In the genomic region with DNA sequence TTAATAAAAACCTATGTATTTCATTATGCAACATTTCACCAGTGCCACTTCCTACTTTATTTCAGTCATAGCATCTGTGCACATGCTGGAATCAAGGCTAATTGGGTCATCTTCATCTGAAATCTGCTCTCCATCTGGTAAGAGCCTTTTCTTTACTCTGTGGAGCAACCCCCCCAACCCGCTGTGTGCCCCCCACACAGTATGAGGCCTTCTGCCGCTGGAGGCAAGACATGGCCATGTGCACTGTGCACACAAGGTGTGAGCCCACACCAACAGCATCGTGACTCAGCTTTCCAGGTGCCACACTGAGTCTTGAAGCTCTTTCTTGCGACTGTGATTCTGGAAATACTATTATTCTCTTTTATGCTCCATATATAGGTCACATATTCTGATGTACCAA, we compare ENCODE assay signal across 24 cellular contexts.
"Had no signal": no experiment of that assay in that cellular context is flagged by ENCODE, and none has a peak within 500 bp of the region (broad histone marks: within the 10 kb centered on the region; RNA-seq: fewer than 3 reads in every experiment).

No MANE protein-coding gene starts in this region.

- FAIRE-seq: keratinocyte had no signal

- H3K27me3 ChIP-seq: gastrocnemius medialis, sigmoid colon, stomach, thyroid gland, vagina had no signal

- H3K36me3 ChIP-seq: gastrocnemius medialis, lower lobe of right lung, prostate gland, sigmoid colon, stomach, thyroid gland, vagina had no signal

- H3K9me3 ChIP-seq: gastrocnemius medialis, lower lobe of right lung, prostate gland, sigmoid colon, stomach, thyroid gland, vagina had no signal

- H3K4me3 ChIP-seq: gastrocnemius medialis, lower lobe of right lung, prostate gland, sigmoid colon, stomach, thyroid gland, vagina had no signal

- H3K4me1 ChIP-seq: gastrocnemius medialis, lower lobe of right lung, prostate gland, sigmoid colon, stomach, thyroid gland, vagina had no signal

- DNase-seq: effector CD8-positive, alpha-beta T cell; endodermal cell; foreskin fibroblast; gastrocnemius medialis; head of caudate nucleus; left ventricle myocardium superior; lower lobe of right lung; naive thymus-derived CD8-positive, alpha-beta T cell; nephron progenitor cell; nucleus accumbens; right cardiac atrium; sigmoid colon; stimulated activated CD4-positive, alpha-beta T cell treated with anti-CD3 and anti-CD28 coated beads, Interleukin-2, amount 100 ng/mL, for 24 hours; stimulated activated CD4-positive, alpha-beta T cell treated with anti-CD3 and anti-CD28 coated beads, Interleukin-4, amount 100 ng/mL, for 24 hours; stimulated activated naive CD4-positive, alpha-beta T cell treated with Interleukin-2 at 50 U/mL for 16 hours; stomach; thyroid gland; trophoblast cell had no signal

- ATAC-seq: esophagus mucosa; gastrocnemius medialis; left ventricle myocardium superior; lower lobe of right lung; naive thymus-derived CD8-positive, alpha-beta T cell; right cardiac atrium; stimulated activated effector memory CD8-positive, alpha-beta T cell treated with anti-CD3 and anti-CD28 coated beads, Interleukin-12 subunit alpha, Interleukin-12 subunit beta, amount 100 ng/mL, for 72 hours had no signal

- H3K27ac ChIP-seq: epithelial cell of prostate, gastrocnemius medialis, lower lobe of right lung, prostate gland, sigmoid colon, stomach, thyroid gland, vagina had no signal
